ENCODE assay signal across 8 cellular contexts in the genomic region with DNA sequence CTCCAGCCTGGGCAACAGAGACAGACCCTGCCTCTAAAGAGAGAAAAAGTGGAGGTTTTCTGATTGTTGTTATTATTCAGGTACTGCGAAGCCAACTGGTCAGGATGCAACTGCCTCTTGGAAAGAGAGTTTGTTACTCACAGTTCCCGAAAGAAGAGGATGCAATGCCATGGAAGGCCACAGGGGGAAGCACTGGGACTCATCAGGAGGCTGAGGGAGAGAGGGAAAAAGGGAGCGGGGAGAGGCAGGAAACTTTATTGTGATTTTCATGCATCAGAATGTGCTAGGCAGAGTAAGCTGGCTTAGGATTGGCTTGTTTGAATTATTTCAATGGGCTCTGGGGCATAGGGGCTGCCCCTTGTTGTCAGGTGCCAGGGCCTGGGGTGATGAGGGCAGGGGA. TPM values are rescaled to one million over a fixed set of nuclear protein-coding genes. Genes with fewer than 3 reads are reported as not detected.
DNase-seq lines count a peak whose midpoint lies in the region; ATAC-seq and TF ChIP-seq lines count a peak whose summit lies in the region.

No MANE protein-coding gene starts in this region.

- POLR2A ChIA-PET in A673 (lab: Charles Lee; ENCODE audit: low non-redundant PET), result no interaction called here

- peak; percentile 62 for DNase-seq in A673 (ENCODE audit: low spot score)
- no peak for DNase-seq in GM10266 (ENCODE audit: extremely low spot score)
- peak; percentile 79 for DNase-seq in SK-MEL-5 (ENCODE audit: low read depth, low spot score)
- DNase-seq in iPS-NIHi11 (ENCODE audit: low spot score), result peak; percentile 50
- DNase-seq in T-helper 1 cell, result no peak
- no peak for DNase-seq in NCI-H1417 treated with DMSO at 0.1 percent for 48 hours (lab: John Stamatoyannopoulos, UW)

- in situ Hi-C loops in SK-MEL-5 (cut with HindIII; ENCODE audit: low pct_unique_long_range_greater_than_20kb, low sequenced_read_pairs), result no loop called here

- TF ChIP-seq CTCF in A673 (conservative IDR thresholded peaks at IDR 0.05; ENCODE audit: low read depth, low read length) (peak; percentile 61), GM10266 (IDR thresholded peaks at IDR 0.05; ENCODE audit: control insufficient read depth, insufficient read depth, low read depth, missing control alignments) (peak; percentile 38)

- no peak overlapping the region for H3K27ac ChIP-seq in A673 (ENCODE audit: low read depth, low read length, poor library complexity, severe bottlenecking)

- H3K9me3 ChIP-seq in A673 (ENCODE audit: low read depth, low read length, poor library complexity, severe bottlenecking), result no peaks in the 10 kb centered on the region

- ATAC-seq in GM18870 (IDR thresholded peaks at IDR 0.05; ENCODE audit: unreplicated experiment), result no peak
- ATAC-seq in activated CD4-positive, CD25-positive, alpha-beta regulatory T cell treated with anti-CD3 and anti-CD28 coated beads, Interleukin-2, amount 50 U/mL, for 24 hours, result no peak

- peaks cover 11% of the 10 kb centered on the region for H3K4me1 ChIP-seq in A673 (ENCODE audit: insufficient read depth, low read length, poor library complexity, severe bottlenecking)

- intact Hi-C loops in A673 (cut with micrococcal nuclease; ENCODE audit: unreplicated experiment), result no loop called here

- no peak overlapping the region for H3K4me3 ChIP-seq in A673 (ENCODE audit: low read depth, low read length, poor library complexity, severe bottlenecking)

- BruUV-seq in A673 (replicated peaks; lab: Mats Ljungman, UMichigan), result no TSS peak

- CTCF ChIA-PET in A673 (lab: Charles Lee), result interaction anchor here (0.6 to 0.7 kb wide), 3 partner anchors 105 to 1240 kb away, joined by 3 to 9 read pairs (median 4); no protein-coding TSS in a partner anchor

- no peaks in the 10 kb centered on the region for H3K27me3 ChIP-seq in A673 (replicated peaks; ENCODE audit: insufficient read depth, low read depth, low read length, poor library complexity)

- peaks cover 25% of the 10 kb centered on the region for H3K36me3 ChIP-seq in A673 (ENCODE audit: insufficient read depth, low read length, poor library complexity, severe bottlenecking)

RNA-seq across cellular contexts. Expression of a gene that starts 27.6 kb away (rescaled TPM):
- total RNA-seq in A673 (2021), result 85.2 and 85.4 TPM in 2 replicates
- 62.6 and 79.9 TPM in 2 replicates for total RNA-seq in SK-MEL-5 (2014; rRNA removed; shearing (Covaris generic))
- 108 and 118 TPM in 2 replicates for polyA plus RNA-seq in SK-MEL-5 (2015; cell fraction: cytosol; rRNA removed)
- polyA plus RNA-seq in SK-MEL-5 (2015; cell fraction: nucleus; rRNA removed), result 399 and 495 TPM in 2 replicates

RNA-seq across cellular contexts. Expression of a gene that starts 27.9 kb away (rescaled TPM):
- total RNA-seq in A673 (2021), result 66.4 and 68.1 TPM in 2 replicates
- total RNA-seq in SK-MEL-5 (2014; rRNA removed; shearing (Covaris generic)), result 4.1 and 6.7 TPM in 2 replicates
- 9.2 and 9.7 TPM in 2 replicates for polyA plus RNA-seq in SK-MEL-5 (2015; cell fraction: cytosol; rRNA removed)
- 18.9 and 26.1 TPM in 2 replicates for polyA plus RNA-seq in SK-MEL-5 (2015; cell fraction: nucleus; rRNA removed)

Comparison
In these comparisons a context has a peak if more than half of its experiments do, and no peak if none do; other contexts are left out.
1. DNase-seq: peak in A673 (single experiment), SK-MEL-5 (single experiment) and iPS-NIHi11 (single experiment); none in GM10266 (single experiment), T-helper 1 cell (0 of 5) and NCI-H1417 treated with DMSO at 0.1 percent for 48 hours (single experiment).